In the genomic region with DNA sequence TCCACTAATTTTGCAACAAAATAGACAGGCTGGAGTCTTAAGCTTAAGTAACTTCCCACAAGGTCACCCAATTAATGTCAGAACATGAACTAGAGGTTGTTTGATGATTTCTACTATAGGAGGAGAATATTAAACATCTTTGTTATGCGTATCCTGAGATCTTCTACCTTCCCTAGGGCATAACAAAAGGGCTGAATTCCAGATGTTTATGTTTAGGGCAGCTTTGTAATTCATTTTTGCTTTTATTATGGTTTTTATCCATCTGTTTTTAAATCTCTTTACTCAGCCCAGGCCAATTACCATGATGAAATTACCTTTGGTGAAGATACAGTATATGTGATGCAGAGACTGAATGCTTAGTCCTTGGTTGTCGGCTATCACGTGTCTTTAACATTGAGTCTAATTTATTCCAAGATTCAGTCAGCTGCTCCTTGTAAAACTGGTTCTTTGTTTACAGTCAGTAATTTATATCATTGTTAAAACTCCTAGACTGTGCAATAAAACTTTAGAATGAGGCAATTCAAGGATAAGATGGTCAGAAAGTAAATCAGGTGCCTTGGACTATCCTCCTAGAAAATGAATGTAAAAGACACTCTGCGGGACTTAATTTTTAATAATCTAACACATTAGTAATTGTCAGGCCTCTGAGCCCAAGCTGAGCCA, we compare ENCODE assay signal across 24 cellular contexts.
DNase-seq lines count a peak whose midpoint lies in the region; ATAC-seq and TF ChIP-seq lines count a peak whose summit lies in the region.
"Had no signal": no experiment of that assay in that cellular context is flagged by ENCODE, and none has a peak within 500 bp of the region (broad histone marks: within the 10 kb centered on the region; RNA-seq: fewer than 3 reads in every experiment).

No MANE protein-coding gene starts in this region.

- H3K4me3 ChIP-seq in iPS-18a (ENCODE audit: low read length) (peak overlapping the region; percentile 39), aorta (ENCODE audit: low read length in 2 of 2) (no peak overlapping the region)
- H3K4me3 ChIP-seq: BLaER1, GM12878 had no signal

- H3K27me3 ChIP-seq in iPS-18a (ENCODE audit: control insufficient read depth, insufficient read depth, low read length) (no peaks in the 10 kb centered on the region), aorta (ENCODE audit: control insufficient read depth in 1 of 2, insufficient read depth in 2 of 2, low read length in 1 of 2) (no peaks in the 10 kb centered on the region)
- H3K27me3 ChIP-seq: BLaER1 had no signal

- H3K9me3 ChIP-seq in iPS-18a (ENCODE audit: control insufficient read depth, low read depth, low read length) = no peaks in the 10 kb centered on the region
- H3K9me3 ChIP-seq in aorta (ENCODE audit: control insufficient read depth, low read length) = no peaks in the 10 kb centered on the region
- H3K9me3 ChIP-seq: BLaER1 had no signal

- H3K27ac ChIP-seq in C4-2B = peak overlapping the region; percentile 74
- H3K27ac ChIP-seq in iPS-18a (ENCODE audit: low read length) = no peak overlapping the region
- H3K27ac ChIP-seq in aorta (ENCODE audit: low read depth in 1 of 2, low read length in 2 of 2) = no peak overlapping the region
- H3K27ac ChIP-seq: BLaER1 had no signal

- H3K9ac ChIP-seq in iPS-18a (ENCODE audit: low read length) = no peak overlapping the region
- H3K9ac ChIP-seq: BLaER1 had no signal

- POLR2A ChIA-PET in HEK293T (lab: Yijun Ruan, JAX) = no interaction called here

- H3K36me3 ChIP-seq in iPS-18a (ENCODE audit: control insufficient read depth, low read depth, low read length) (no peaks in the 10 kb centered on the region), aorta (ENCODE audit: control insufficient read depth in 1 of 2, insufficient read depth in 2 of 2, low read length in 1 of 2) (no peaks in the 10 kb centered on the region)
- H3K36me3 ChIP-seq: BLaER1 had no signal

- H3K4me1 ChIP-seq in iPS-18a (ENCODE audit: control insufficient read depth, low read depth, low read length) (peaks cover 29% of the 10 kb centered on the region), aorta (ENCODE audit: control insufficient read depth in 1 of 2, insufficient read depth in 2 of 2, low read length in 2 of 2) (no peaks in the 10 kb centered on the region)
- H3K4me1 ChIP-seq: BLaER1 had no signal

- CTCF ChIA-PET in HEK293T (lab: Yijun Ruan, JAX) = no interaction called here

- intact Hi-C loops in aorta (cut with DNase I) = no loop called here

- ATAC-seq in SK-N-SH treated with all-trans-retinoic acid at 6 μM for 48 hours = no peak
- ATAC-seq in GM21576 (IDR thresholded peaks at IDR 0.05; ENCODE audit: unreplicated experiment) = no peak
- no peak for ATAC-seq in GM19328 (IDR thresholded peaks at IDR 0.05; ENCODE audit: unreplicated experiment)
- ATAC-seq in HG02981 (IDR thresholded peaks at IDR 0.05; ENCODE audit: unreplicated experiment) = no peak
- no peak for ATAC-seq in aorta (ENCODE audit: low FRiP score)
- ATAC-seq: GM12878, HepG2 had no signal

- no peak for TF ChIP-seq CTCF in C4-2B (conservative IDR thresholded peaks at IDR 0.05)

- 91 to 92% methylated on average over 4 of the region's 4 CpGs for WGBS in aorta, 2 donors

- DNase-seq in HEK293T (ENCODE audit: extremely low spot score) = no peak
- DNase-seq in aorta = no peak
- DNase-seq: CD8-positive, alpha-beta memory T cell; DMS53; EL; H7; KBM-7; NCI-H1417; NCI-H187; NCI-H2107; NCI-H446; NCI-H69; NK-92 treated with Interleukin-12 subunit alpha and Interleukin-12 subunit beta, amount 100 ng/mL, for 24 hours; OCI-M1; SHP77 had no signal

TF ChIP-seq in HEK293T, 16 proteins besides CTCF, POLR2A, EP300 and RAD21:
- TF ChIP-seq NFRKB (IDR thresholded peaks at IDR 0.05) (no peak), FOXA1 (IDR thresholded peaks at IDR 0.05) (no peak)
- TF ChIP-seq, protein P1, sequence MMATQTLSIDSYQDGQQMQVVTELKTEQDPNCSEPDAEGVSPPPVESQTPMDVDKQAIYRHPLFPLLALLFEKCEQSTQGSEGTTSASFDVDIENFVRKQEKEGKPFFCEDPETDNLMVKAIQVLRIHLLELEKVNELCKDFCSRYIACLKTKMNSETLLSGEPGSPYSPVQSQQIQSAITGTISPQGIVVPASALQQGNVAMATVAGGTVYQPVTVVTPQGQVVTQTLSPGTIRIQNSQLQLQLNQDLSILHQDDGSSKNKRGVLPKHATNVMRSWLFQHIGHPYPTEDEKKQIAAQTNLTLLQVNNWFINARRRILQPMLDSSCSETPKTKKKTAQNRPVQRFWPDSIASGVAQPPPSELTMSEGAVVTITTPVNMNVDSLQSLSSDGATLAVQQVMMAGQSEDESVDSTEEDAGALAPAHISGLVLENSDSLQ (IDR thresholded peaks at IDR 0.05) = peak; percentile 12; the same call in 1 of the 2 replicates

TF ChIP-seq in SK-N-SH treated with all-trans-retinoic acid at 6 μM for 48 hours, 23 proteins besides CTCF, POLR2A, EP300 and RAD21:
- TF ChIP-seq ZNF70 (CRISPR knock-in tag; IDR thresholded peaks at IDR 0.05) = no peak
- TF ChIP-seq BACH2 (CRISPR knock-in tag; IDR thresholded peaks at IDR 0.05; ENCODE audit: borderline replicate concordance) = no peak
- no peak for TF ChIP-seq ZNF565 (CRISPR knock-in tag; conservative IDR thresholded peaks at IDR 0.05; ENCODE audit: low read depth)
- TF ChIP-seq PPARA (CRISPR knock-in tag; IDR thresholded peaks at IDR 0.05; ENCODE audit: borderline replicate concordance) = no peak
- TF ChIP-seq TCF4 (CRISPR knock-in tag; IDR thresholded peaks at IDR 0.05; ENCODE audit: borderline replicate concordance) = peak; percentile 71
- TF ChIP-seq ZNF8 (CRISPR knock-in tag; IDR thresholded peaks at IDR 0.05) = no peak
- TF ChIP-seq ARNTL (CRISPR knock-in tag; IDR thresholded peaks at IDR 0.05; ENCODE audit: borderline replicate concordance, low read depth) = no peak
- no peak for TF ChIP-seq GLIS3 (CRISPR knock-in tag; IDR thresholded peaks at IDR 0.05)
- TF ChIP-seq, protein P2, sequence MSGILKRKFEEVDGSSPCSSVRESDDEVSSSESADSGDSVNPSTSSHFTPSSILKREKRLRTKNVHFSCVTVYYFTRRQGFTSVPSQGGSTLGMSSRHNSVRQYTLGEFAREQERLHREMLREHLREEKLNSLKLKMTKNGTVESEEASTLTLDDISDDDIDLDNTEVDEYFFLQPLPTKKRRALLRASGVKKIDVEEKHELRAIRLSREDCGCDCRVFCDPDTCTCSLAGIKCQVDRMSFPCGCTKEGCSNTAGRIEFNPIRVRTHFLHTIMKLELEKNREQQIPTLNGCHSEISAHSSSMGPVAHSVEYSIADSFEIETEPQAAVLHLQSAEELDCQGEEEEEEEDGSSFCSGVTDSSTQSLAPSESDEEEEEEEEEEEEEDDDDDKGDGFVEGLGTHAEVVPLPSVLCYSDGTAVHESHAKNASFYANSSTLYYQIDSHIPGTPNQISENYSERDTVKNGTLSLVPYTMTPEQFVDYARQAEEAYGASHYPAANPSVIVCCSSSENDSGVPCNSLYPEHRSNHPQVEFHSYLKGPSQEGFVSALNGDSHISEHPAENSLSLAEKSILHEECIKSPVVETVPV (CRISPR knock-in tag; IDR thresholded peaks at IDR 0.05) = 0 out of 2 replicates have a peak, but pooled peaks have one; percentile 16
- no peak for TF ChIP-seq ZFP30 (CRISPR knock-in tag; IDR thresholded peaks at IDR 0.05)
- no peak for TF ChIP-seq ISL1 (CRISPR knock-in tag; IDR thresholded peaks at IDR 0.05)
